ENCODE assay signal across 8 cellular contexts in the genomic region with DNA sequence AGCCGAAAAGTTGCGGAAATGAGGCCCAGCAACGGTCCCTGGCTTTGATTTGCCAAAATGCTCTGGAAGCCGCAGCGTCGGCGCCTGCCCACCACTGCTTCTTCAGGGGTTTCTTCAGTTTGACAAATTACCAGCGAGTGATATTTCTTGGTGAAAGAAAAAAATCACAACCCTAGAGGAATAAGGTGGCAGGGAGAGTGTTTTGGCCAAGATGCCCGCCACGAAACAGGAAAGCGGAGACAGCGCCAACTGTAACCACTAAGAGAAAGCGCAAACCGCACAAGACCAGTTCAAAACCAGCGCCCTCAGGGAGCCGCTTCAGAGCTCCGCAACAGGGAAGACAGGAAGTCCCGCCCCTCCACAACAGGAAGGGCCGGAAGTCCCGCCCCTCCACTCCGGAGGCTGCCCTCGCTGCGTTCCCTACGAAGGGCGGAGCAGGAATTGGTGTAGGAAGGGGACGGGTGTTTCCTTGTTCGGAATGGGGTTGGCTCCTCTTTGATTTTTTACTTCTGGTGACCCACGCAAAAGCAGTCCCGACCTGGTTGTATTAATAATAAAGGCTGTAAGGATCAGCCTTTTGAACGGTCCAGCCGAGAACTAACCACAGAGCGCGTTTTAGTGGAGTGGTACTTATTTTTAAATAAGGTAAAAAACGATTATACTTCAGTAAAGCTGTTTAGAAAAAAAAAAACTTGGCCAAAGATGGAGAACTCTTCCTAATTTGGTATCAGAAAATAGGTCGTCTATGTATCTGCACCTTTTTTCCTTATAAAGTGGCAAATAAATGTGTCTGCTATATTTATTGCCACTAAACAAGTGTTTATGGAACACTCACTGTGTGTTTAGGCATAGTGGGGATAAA. TPM values are rescaled to one million over a fixed set of nuclear protein-coding genes. Genes with fewer than 3 reads are reported as not detected.
DNase-seq lines count a peak whose midpoint lies in the region; ATAC-seq, FAIRE-seq and TF ChIP-seq lines count a peak whose summit lies in the region.

A gene with protein sequence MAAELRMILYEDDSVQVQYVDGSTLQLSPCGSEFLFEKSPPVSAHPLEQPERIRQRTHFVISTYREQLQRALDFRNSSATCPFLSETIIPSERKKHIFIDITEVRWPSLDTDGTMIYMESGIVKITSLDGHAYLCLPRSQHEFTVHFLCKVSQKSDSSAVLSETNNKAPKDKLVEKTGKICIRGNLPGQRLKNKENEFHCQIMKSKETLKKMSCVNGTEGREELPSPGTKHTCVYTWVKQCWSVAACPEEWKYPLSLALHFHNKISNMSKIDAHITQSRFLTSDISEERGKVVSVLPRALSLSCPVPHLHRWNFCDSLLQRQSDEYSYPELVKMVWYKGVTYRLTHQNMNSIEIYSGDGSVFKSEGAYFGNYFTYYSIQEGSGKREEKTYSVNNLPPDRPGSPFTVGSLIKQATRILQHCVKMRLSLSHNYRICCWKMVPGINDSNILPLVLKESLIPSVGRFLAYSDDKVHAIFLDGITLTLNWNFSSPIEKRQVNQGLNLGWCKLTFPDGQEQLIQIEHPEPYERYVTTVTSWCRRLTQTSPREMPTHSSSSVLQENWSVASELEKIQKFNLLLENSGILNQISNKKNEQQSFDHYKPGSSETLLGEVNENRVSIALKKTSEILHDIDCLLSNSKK (minus strand): TSS at position 333 of the 862 bp plus-strand sequence. CDS start 5,809 bp downstream, outside the sequence.

- peak within 1 kb of the TSS; percentile 93 to 96 (median 94) for H3K4me3 Mint-ChIP-seq in nephron

- H3K27me3 Mint-ChIP-seq in nephron (ENCODE audit: low read depth) = no peaks in the 10 kb centered on the region

- TF ChIP-seq POLR2A in H54 (IDR thresholded peaks at IDR 0.05; ENCODE audit: low read depth, low read length) = peak; percentile 71

- H3K27ac Mint-ChIP-seq in nephron = peak within 1 kb of the TSS; percentile 99

- POLR2A ChIA-PET in RWPE1 (lab: Yijun Ruan, JAX; ENCODE audit: low non-redundant PET) = interaction anchor here (0.9 to 1.4 kb wide), 3 partner anchors 31 to 201 kb away, joined by 3 to 5 read pairs (median 3); partner anchors contain the start of gene TMEM267

- CTCF ChIA-PET in RWPE1 (lab: Yijun Ruan, JAX) = interaction anchor here (0.7 to 1.2 kb wide), 3 partner anchors 11 to 278 kb away, joined by 3 to 5 read pairs (median 4); no protein-coding TSS in a partner anchor

- peak; percentile 98 for DNase-seq in ELF-1 (ENCODE audit: low read depth, low spot score)
- DNase-seq in H54 (ENCODE audit: insufficient read length, low spot score) = peak; percentile 99
- DNase-seq in LoVo (ENCODE audit: low spot score) = peak; percentile 99
- peak; percentile 99 for DNase-seq in RWPE1 (ENCODE audit: low spot score)
- peak; percentile 90 for DNase-seq in activated T-helper 9 cell treated with anti-CD3 and anti-CD28 coated beads, Interleukin-2, amount 50 U/mL, for 16 hours (ENCODE audit: low read depth)
- DNase-seq in fibroblast of the aortic adventitia (ENCODE audit: low read depth) = peak; percentile 95
- DNase-seq in stimulated activated naive CD8-positive, alpha-beta T cell treated with anti-CD3 and anti-CD28 coated beads, Interleukin-15, Interleukin-2, amounts not matched to agents 100 U/mL and 50 U/mL, for 24 hours = peak; percentile 98

- TF ChIP-seq CTCF in RWPE1 (conservative IDR thresholded peaks at IDR 0.05; ENCODE audit: low read depth) (no peak), fibroblast of the aortic adventitia (IDR thresholded peaks at IDR 0.05; ENCODE audit: insufficient read depth, low read length) (no peak), nephron (IDR thresholded peaks at IDR 0.05; ENCODE audit: unreplicated experiment in 3 of 3) (peak in 1 of 3 experiments; percentile 11)

- peaks cover 32% of the 10 kb centered on the region for H3K4me1 Mint-ChIP-seq in nephron

- FAIRE-seq in H54 (lab: Jason Lieb, UNC) = peak; percentile 98

- H3K27ac ChIP-seq in RWPE1 = peak within 1 kb of the TSS; percentile 93

- H3K36me3 Mint-ChIP-seq in nephron (ENCODE audit: low read depth) = peaks cover 26% of the 10 kb centered on the region

- peak; percentile 100 for ATAC-seq in stimulated activated naive CD8-positive, alpha-beta T cell treated with anti-CD3 and anti-CD28 coated beads, Interleukin-15, Interleukin-2, amounts not matched to agents 100 U/mL and 50 U/mL, for 24 hours

- peaks cover 8% of the 10 kb centered on the region for H3K9me3 Mint-ChIP-seq in nephron

- peak within 1 kb of the TSS; percentile 69 for H3K4me3 ChIP-seq in fibroblast of the aortic adventitia (ENCODE audit: low read depth, low read length)

RNA-seq across cellular contexts. Expression of the gene that starts here (rescaled TPM):
- 2.2 and 10.4 TPM in 2 replicates for total RNA-seq in fibroblast of the aortic adventitia (ENCODE audit: low replicate concordance)

Comparison
In these comparisons a context has a peak if more than half of its experiments do, and no peak if none do; other contexts are left out.
1. Peak in every context shown above with its lines: DNase-seq, ATAC-seq, H3K4me3 ChIP-seq and H3K27ac ChIP-seq.